ENCODE assay signal across 12 cellular contexts in genomic region chr12:76890407-76891143, GRCh38. TPM values are rescaled to one million over a fixed set of nuclear protein-coding genes. Genes with fewer than 3 reads are reported as not detected.
A peak's percentile ranks its signal among the peaks of the same experiment; 100 is the strongest.
DNase-seq lines count a peak whose midpoint lies in the region; ATAC-seq, FAIRE-seq and TF ChIP-seq lines count a peak whose summit lies in the region.
"Had no signal": no experiment of that assay in that cellular context is flagged by ENCODE, and none has a peak within 500 bp of the region (broad histone marks: within the 10 kb centered on the region; RNA-seq: fewer than 3 reads in every experiment).

No MANE protein-coding gene starts in this region.

- no peak overlapping the region for H3K4me3 ChIP-seq in pancreas

- H3K9me3 Mint-ChIP-seq in activated naive CD4-positive, alpha-beta T cell treated with anti-CD3 and anti-CD28 coated beads for 36 hours = peaks cover 6% of the 10 kb centered on the region
- H3K9me3 Mint-ChIP-seq: stimulated activated naive B cell treated with anti-CD40 and anti-IgM and Interleukin-4, amounts not matched to agents 10 μg/mL and 1 μg/mL and 100 μg/mL, for 72 hours had no signal

- H3K27ac ChIP-seq in pancreas = no peak overlapping the region

- H3K4me1 Mint-ChIP-seq in activated naive CD4-positive, alpha-beta T cell treated with anti-CD3 and anti-CD28 coated beads for 36 hours (ENCODE audit: low read depth) = peaks cover 13% of the 10 kb centered on the region
- H3K4me1 Mint-ChIP-seq: stimulated activated naive B cell treated with anti-CD40 and anti-IgM and Interleukin-4, amounts not matched to agents 10 μg/mL and 1 μg/mL and 100 μg/mL, for 72 hours had no signal

- FAIRE-seq in pancreas (lab: Jason Lieb, UNC) = no peak

- intact Hi-C loops in activated naive CD4-positive, alpha-beta T cell treated with anti-CD3 and anti-CD28 coated beads for 36 hours (cut with micrococcal nuclease) = loop anchor here (1.0 to 2.0 kb wide), 2 partner anchors 11 to 30 kb away; partner anchors contain the start of gene CSRP2
- intact Hi-C loops in pancreas (cut with DNase I) = no loop called here

- DNase-seq in stimulated activated naive CD4-positive, alpha-beta T cell treated with Interleukin-2 at 50 U/mL for 16 hours (lab: John Stamatoyannopoulos, UW) = peak; percentile 19
- no peak for DNase-seq in stimulated activated naive CD4-positive, alpha-beta T cell (lab: John Stamatoyannopoulos, UW)
- DNase-seq in activated naive CD4-positive, alpha-beta T cell treated with anti-CD3 and anti-CD28 coated beads for 36 hours = peak; percentile 79
- peak in 2 of 3 donors; percentile 9 to 28 for DNase-seq in stimulated activated CD4-positive, alpha-beta T cell treated with anti-CD3 and anti-CD28 coated beads, Interleukin-12 subunit alpha, Interleukin-12 subunit beta, amount 100 ng/mL, for 48 hours (ENCODE audit: low read depth in 2 of 3, low spot score in 1 of 3)
- no peak for DNase-seq in pancreas
- DNase-seq in dedifferentiated amniotic fluid mesenchymal stem cell (ENCODE audit: extremely low spot score) = no peak
- DNase-seq: DMS79 treated with DMSO at 0.1 percent for 48 hours; KG1; retina; stimulated activated naive B cell treated with anti-CD40 and anti-IgM and Interleukin-4, amounts not matched to agents 10 μg/mL and 1 μg/mL and 100 μg/mL, for 72 hours had no signal

- H3K4me3 Mint-ChIP-seq in activated naive CD4-positive, alpha-beta T cell treated with anti-CD3 and anti-CD28 coated beads for 36 hours = no peak overlapping the region
- H3K4me3 Mint-ChIP-seq: stimulated activated naive B cell treated with anti-CD40 and anti-IgM and Interleukin-4, amounts not matched to agents 10 μg/mL and 1 μg/mL and 100 μg/mL, for 72 hours had no signal

- no peaks in the 10 kb centered on the region for H3K36me3 Mint-ChIP-seq in activated naive CD4-positive, alpha-beta T cell treated with anti-CD3 and anti-CD28 coated beads for 36 hours (ENCODE audit: low read depth)
- H3K36me3 Mint-ChIP-seq: stimulated activated naive B cell treated with anti-CD40 and anti-IgM and Interleukin-4, amounts not matched to agents 10 μg/mL and 1 μg/mL and 100 μg/mL, for 72 hours had no signal

- no peaks in the 10 kb centered on the region for H3K4me1 ChIP-seq in pancreas

- no peaks in the 10 kb centered on the region for H3K27me3 Mint-ChIP-seq in activated naive CD4-positive, alpha-beta T cell treated with anti-CD3 and anti-CD28 coated beads for 36 hours (ENCODE audit: low read depth)

- H3K27ac Mint-ChIP-seq in activated naive CD4-positive, alpha-beta T cell treated with anti-CD3 and anti-CD28 coated beads for 36 hours = peak overlapping the region; percentile 18
- H3K27ac Mint-ChIP-seq: stimulated activated naive B cell treated with anti-CD40 and anti-IgM and Interleukin-4, amounts not matched to agents 10 μg/mL and 1 μg/mL and 100 μg/mL, for 72 hours had no signal

- H3K9me3 ChIP-seq in pancreas = no peaks in the 10 kb centered on the region

- CTCF ChIA-PET in activated naive CD4-positive, alpha-beta T cell treated with anti-CD3 and anti-CD28 coated beads for 36 hours (lab: Charles Lee) = interaction anchor here (0.6 kb wide), 1 partner anchor 62 kb away, joined by 4 read pairs; no protein-coding TSS in a partner anchor

- TF ChIP-seq CTCF in pancreas (IDR thresholded peaks at IDR 0.05) = no peak

- ATAC-seq in GM18868 (IDR thresholded peaks at IDR 0.05; ENCODE audit: unreplicated experiment) = no peak
- no peak for ATAC-seq in pancreas
- ATAC-seq in HG03460 (IDR thresholded peaks at IDR 0.05; ENCODE audit: unreplicated experiment) = no peak
- ATAC-seq: stimulated activated naive B cell treated with anti-CD40 and anti-IgM and Interleukin-4, amounts not matched to agents 10 μg/mL and 1 μg/mL and 100 μg/mL, for 72 hours had no signal

- H3K36me3 ChIP-seq in pancreas = no peaks in the 10 kb centered on the region

- no peaks in the 10 kb centered on the region for H3K27me3 ChIP-seq in pancreas

- 55 to 57% methylated on average over 7 of the region's 7 CpGs for WGBS in pancreas, 2 donors

RNA-seq across cellular contexts. Expression of gene CSRP2, which starts 11.8 kb away (rescaled TPM):
- under 1 TPM; 0.62 to 0.86 TPM for total RNA-seq in activated naive CD4-positive, alpha-beta T cell treated with anti-CD3 and anti-CD28 coated beads for 36 hours
- 10 to 100 TPM in 1 of 6 donors, 1 to 10 TPM in 5; 3.1 to 12.6 (median 7.6) TPM for total RNA-seq in pancreas
- polyA plus RNA-seq in pancreas = 10 to 100 TPM in 1 of 2 donors, 1 to 10 TPM in 1; 6.5 to 20.0 TPM

Comparison
In these comparisons a context has a peak if more than half of its experiments do, and no peak if none do; other contexts are left out.
1. DNase-seq: peak in stimulated activated naive CD4-positive, alpha-beta T cell treated with Interleukin-2 at 50 U/mL for 16 hours (single experiment), activated naive CD4-positive, alpha-beta T cell treated with anti-CD3 and anti-CD28 coated beads for 36 hours (single experiment) and stimulated activated CD4-positive, alpha-beta T cell treated with anti-CD3 and anti-CD28 coated beads, Interleukin-12 subunit alpha, Interleukin-12 subunit beta, amount 100 ng/mL, for 48 hours (2 of 3); none in stimulated activated naive CD4-positive, alpha-beta T cell (0 of 6), pancreas (0 of 6) and dedifferentiated amniotic fluid mesenchymal stem cell (single experiment).